Comparison of ENCODE assay signal across 1 cellular context in the genomic region with DNA sequence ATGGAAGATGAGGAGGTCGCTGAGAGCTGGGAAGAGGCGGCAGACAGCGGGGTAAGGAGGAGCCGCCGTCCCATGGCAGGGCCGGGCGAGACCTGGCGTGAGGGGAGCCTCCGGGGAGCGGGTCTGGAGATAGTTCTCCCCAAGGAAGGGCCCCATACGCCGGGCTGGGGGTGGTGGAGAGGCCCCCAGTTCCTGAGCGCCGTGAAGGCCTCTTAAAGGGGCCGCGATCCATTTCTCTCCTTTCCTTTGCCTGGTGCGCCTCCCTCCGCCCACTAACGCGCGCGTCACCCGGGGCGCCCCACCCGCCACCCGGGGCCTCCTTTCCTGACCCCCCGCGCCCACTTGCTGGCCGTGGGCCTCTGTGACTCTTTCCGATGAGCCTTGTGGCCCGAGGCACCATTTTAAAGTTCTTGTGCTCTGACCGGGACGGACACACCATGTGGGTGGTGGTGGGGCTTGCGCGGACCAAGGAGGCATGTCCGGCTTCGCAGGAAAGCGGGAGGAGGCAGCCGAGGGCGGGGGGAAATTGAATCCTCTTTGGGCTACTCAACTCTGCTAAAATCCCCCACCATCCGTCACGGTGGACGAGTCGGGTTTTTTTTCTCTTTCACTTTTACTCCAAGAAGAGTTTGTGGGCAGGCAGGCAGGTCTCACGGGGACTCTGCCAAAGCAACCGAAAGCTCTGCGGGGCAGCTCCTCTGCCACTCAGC.
TF ChIP-seq lines count a peak whose summit lies in the region.

No MANE protein-coding gene starts in this region.

TF ChIP-seq in HepG2, 621 proteins besides CTCF, POLR2A, EP300 and RAD21 (continued from another document and continues in another):
- TF ChIP-seq ZNF12 (CRISPR knock-in tag; IDR thresholded peaks at IDR 0.05) (peak; percentile 61; the same call in 1 of the 2 replicates), ZIK1 (CRISPR knock-in tag; IDR thresholded peaks at IDR 0.05; ENCODE audit: borderline replicate concordance, low read depth) (no peak), TEAD2 (CRISPR knock-in tag; IDR thresholded peaks at IDR 0.05) (peak; percentile 56; the same call in 1 of the 2 replicates), ZNF383 (CRISPR knock-in tag; IDR thresholded peaks at IDR 0.05; ENCODE audit: borderline replicate concordance) (no peak), ZNF567 (CRISPR knock-in tag; IDR thresholded peaks at IDR 0.05; ENCODE audit: borderline replicate concordance) (no peak), SMYD3 (CRISPR knock-in tag; IDR thresholded peaks at IDR 0.05) (no peak), NKX3-1 (CRISPR knock-in tag; IDR thresholded peaks at IDR 0.05) (peak; percentile 94), MAFF (IDR thresholded peaks at IDR 0.05; ENCODE audit: low read depth, low read length) (no peak), ZSCAN9 (CRISPR knock-in tag; IDR thresholded peaks at IDR 0.05; ENCODE audit: borderline replicate concordance) (peak; percentile 80), RARG (CRISPR knock-in tag; IDR thresholded peaks at IDR 0.05; ENCODE audit: low read depth) (no peak), SAP130 (CRISPR knock-in tag; IDR thresholded peaks at IDR 0.05; ENCODE audit: low read depth) (peak; percentile 66; the same call in 1 of the 2 replicates), ASH2L (IDR thresholded peaks at IDR 0.05; ENCODE audit: insufficient read length, low read depth, low read length) (peak; percentile 84), HCFC1 (IDR thresholded peaks at IDR 0.05; ENCODE audit: low read depth, low read length) (no peak), ZC3H13 (CRISPR knock-in tag; IDR thresholded peaks at IDR 0.05) (0 out of 2 replicates have a peak, but pooled peaks have one; percentile 25), SMAD3 (CRISPR knock-in tag; IDR thresholded peaks at IDR 0.05) (no peak), ZNF749 (CRISPR knock-in tag; IDR thresholded peaks at IDR 0.05; ENCODE audit: borderline replicate concordance) (no peak), ZKSCAN5 (CRISPR knock-in tag; IDR thresholded peaks at IDR 0.05) (no peak), U2AF2 (IDR thresholded peaks at IDR 0.05; ENCODE audit: low read depth, low read length) (no peak), ZBTB7A (CRISPR knock-in tag; IDR thresholded peaks at IDR 0.05) (no peak), NFIB (CRISPR knock-in tag; IDR thresholded peaks at IDR 0.05; ENCODE audit: borderline replicate concordance) (no peak), SMAD1 (CRISPR knock-in tag; IDR thresholded peaks at IDR 0.05; ENCODE audit: borderline replicate concordance, low read depth) (no peak; the same call in 1 of the 2 replicates), TARDBP (CRISPR knock-in tag; IDR thresholded peaks at IDR 0.05) (no peak), EED (CRISPR knock-in tag; IDR thresholded peaks at IDR 0.05) (peak; percentile 26; the same call in 1 of the 2 replicates), ZNF7 (CRISPR knock-in tag; IDR thresholded peaks at IDR 0.05) (no peak), SATB2 (CRISPR knock-in tag; IDR thresholded peaks at IDR 0.05) (peak; percentile 92; the same call in 1 of the 2 replicates), ZNF335 (CRISPR knock-in tag; IDR thresholded peaks at IDR 0.05) (peak; percentile 65; the same call in 1 of the 2 replicates)
- TF ChIP-seq, protein P1, sequence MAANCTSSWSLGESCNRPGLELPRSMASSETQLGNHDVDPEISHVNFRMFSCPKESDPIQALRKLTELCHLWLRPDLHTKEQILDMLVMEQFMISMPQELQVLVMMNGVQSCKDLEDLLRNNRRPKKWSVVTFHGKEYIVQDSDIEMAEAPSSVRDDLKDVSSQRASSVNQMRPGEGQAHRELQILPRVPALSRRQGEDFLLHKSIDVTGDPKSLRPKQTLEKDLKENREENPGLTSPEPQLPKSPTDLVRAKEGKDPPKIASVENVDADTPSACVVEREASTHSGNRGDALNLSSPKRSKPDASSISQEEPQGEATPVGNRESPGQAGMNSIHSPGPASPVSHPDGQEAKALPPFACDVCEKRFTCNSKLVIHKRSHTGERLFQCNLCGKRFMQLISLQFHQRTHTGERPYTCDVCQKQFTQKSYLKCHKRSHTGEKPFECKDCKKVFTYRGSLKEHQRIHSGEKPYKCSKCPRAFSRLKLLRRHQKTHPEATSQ (CRISPR knock-in tag; IDR thresholded peaks at IDR 0.05; ENCODE audit: borderline replicate concordance) = no peak
- TF ChIP-seq, protein P2, sequence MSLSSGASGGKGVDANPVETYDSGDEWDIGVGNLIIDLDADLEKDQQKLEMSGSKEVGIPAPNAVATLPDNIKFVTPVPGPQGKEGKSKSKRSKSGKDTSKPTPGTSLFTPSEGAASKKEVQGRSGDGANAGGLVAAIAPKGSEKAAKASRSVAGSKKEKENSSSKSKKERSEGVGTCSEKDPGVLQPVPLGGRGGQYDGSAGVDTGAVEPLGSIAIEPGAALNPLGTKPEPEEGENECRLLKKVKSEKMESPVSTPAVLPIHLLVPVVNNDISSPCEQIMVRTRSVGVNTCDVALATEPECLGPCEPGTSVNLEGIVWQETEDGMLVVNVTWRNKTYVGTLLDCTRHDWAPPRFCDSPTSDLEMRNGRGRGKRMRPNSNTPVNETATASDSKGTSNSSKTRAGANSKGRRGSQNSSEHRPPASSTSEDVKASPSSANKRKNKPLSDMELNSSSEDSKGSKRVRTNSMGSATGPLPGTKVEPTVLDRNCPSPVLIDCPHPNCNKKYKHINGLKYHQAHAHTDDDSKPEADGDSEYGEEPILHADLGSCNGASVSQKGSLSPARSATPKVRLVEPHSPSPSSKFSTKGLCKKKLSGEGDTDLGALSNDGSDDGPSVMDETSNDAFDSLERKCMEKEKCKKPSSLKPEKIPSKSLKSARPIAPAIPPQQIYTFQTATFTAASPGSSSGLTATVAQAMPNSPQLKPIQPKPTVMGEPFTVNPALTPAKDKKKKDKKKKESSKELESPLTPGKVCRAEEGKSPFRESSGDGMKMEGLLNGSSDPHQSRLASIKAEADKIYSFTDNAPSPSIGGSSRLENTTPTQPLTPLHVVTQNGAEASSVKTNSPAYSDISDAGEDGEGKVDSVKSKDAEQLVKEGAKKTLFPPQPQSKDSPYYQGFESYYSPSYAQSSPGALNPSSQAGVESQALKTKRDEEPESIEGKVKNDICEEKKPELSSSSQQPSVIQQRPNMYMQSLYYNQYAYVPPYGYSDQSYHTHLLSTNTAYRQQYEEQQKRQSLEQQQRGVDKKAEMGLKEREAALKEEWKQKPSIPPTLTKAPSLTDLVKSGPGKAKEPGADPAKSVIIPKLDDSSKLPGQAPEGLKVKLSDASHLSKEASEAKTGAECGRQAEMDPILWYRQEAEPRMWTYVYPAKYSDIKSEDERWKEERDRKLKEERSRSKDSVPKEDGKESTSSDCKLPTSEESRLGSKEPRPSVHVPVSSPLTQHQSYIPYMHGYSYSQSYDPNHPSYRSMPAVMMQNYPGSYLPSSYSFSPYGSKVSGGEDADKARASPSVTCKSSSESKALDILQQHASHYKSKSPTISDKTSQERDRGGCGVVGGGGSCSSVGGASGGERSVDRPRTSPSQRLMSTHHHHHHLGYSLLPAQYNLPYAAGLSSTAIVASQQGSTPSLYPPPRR (CRISPR knock-in tag; IDR thresholded peaks at IDR 0.05; ENCODE audit: borderline replicate concordance) = no peak
- TF ChIP-seq, protein P3, sequence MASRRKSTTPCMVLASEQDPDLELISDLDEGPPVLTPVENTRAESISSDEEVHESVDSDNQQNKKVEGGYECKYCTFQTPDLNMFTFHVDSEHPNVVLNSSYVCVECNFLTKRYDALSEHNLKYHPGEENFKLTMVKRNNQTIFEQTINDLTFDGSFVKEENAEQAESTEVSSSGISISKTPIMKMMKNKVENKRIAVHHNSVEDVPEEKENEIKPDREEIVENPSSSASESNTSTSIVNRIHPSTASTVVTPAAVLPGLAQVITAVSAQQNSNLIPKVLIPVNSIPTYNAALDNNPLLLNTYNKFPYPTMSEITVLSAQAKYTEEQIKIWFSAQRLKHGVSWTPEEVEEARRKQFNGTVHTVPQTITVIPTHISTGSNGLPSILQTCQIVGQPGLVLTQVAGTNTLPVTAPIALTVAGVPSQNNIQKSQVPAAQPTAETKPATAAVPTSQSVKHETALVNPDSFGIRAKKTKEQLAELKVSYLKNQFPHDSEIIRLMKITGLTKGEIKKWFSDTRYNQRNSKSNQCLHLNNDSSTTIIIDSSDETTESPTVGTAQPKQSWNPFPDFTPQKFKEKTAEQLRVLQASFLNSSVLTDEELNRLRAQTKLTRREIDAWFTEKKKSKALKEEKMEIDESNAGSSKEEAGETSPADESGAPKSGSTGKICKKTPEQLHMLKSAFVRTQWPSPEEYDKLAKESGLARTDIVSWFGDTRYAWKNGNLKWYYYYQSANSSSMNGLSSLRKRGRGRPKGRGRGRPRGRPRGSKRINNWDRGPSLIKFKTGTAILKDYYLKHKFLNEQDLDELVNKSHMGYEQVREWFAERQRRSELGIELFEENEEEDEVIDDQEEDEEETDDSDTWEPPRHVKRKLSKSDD (CRISPR knock-in tag; IDR thresholded peaks at IDR 0.05; ENCODE audit: low read depth) = no peak
- TF ChIP-seq, protein P4, sequence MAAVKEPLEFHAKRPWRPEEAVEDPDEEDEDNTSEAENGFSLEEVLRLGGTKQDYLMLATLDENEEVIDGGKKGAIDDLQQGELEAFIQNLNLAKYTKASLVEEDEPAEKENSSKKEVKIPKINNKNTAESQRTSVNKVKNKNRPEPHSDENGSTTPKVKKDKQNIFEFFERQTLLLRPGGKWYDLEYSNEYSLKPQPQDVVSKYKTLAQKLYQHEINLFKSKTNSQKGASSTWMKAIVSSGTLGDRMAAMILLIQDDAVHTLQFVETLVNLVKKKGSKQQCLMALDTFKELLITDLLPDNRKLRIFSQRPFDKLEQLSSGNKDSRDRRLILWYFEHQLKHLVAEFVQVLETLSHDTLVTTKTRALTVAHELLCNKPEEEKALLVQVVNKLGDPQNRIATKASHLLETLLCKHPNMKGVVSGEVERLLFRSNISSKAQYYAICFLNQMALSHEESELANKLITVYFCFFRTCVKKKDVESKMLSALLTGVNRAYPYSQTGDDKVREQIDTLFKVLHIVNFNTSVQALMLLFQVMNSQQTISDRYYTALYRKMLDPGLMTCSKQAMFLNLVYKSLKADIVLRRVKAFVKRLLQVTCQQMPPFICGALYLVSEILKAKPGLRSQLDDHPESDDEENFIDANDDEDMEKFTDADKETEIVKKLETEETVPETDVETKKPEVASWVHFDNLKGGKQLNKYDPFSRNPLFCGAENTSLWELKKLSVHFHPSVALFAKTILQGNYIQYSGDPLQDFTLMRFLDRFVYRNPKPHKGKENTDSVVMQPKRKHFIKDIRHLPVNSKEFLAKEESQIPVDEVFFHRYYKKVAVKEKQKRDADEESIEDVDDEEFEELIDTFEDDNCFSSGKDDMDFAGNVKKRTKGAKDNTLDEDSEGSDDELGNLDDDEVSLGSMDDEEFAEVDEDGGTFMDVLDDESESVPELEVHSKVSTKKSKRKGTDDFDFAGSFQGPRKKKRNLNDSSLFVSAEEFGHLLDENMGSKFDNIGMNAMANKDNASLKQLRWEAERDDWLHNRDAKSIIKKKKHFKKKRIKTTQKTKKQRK (IDR thresholded peaks at IDR 0.05; ENCODE audit: low read length) = no peak
- TF ChIP-seq, protein P5, sequence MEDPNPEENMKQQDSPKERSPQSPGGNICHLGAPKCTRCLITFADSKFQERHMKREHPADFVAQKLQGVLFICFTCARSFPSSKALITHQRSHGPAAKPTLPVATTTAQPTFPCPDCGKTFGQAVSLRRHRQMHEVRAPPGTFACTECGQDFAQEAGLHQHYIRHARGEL (CRISPR knock-in tag; IDR thresholded peaks at IDR 0.05) = no peak
- TF ChIP-seq, protein P6, sequence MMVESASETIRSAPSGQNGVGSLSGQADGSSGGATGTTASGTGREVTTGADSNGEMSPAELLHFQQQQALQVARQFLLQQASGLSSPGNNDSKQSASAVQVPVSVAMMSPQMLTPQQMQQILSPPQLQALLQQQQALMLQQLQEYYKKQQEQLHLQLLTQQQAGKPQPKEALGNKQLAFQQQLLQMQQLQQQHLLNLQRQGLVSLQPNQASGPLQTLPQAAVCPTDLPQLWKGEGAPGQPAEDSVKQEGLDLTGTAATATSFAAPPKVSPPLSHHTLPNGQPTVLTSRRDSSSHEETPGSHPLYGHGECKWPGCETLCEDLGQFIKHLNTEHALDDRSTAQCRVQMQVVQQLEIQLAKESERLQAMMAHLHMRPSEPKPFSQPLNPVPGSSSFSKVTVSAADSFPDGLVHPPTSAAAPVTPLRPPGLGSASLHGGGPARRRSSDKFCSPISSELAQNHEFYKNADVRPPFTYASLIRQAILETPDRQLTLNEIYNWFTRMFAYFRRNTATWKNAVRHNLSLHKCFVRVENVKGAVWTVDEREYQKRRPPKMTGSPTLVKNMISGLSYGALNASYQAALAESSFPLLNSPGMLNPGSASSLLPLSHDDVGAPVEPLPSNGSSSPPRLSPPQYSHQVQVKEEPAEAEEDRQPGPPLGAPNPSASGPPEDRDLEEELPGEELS (CRISPR knock-in tag; IDR thresholded peaks at IDR 0.05) = peak; percentile 51; the same call in 1 of the 2 replicates
- TF ChIP-seq, protein P7, sequence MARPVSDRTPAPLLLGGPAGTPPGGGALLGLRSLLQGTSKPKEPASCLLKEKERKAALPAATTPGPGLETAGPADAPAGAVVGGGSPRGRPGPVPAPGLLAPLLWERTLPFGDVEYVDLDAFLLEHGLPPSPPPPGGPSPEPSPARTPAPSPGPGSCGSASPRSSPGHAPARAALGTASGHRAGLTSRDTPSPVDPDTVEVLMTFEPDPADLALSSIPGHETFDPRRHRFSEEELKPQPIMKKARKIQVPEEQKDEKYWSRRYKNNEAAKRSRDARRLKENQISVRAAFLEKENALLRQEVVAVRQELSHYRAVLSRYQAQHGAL (CRISPR knock-in tag; IDR thresholded peaks at IDR 0.05; ENCODE audit: not compliant biosample characterization) = no peak
- TF ChIP-seq, protein P8, sequence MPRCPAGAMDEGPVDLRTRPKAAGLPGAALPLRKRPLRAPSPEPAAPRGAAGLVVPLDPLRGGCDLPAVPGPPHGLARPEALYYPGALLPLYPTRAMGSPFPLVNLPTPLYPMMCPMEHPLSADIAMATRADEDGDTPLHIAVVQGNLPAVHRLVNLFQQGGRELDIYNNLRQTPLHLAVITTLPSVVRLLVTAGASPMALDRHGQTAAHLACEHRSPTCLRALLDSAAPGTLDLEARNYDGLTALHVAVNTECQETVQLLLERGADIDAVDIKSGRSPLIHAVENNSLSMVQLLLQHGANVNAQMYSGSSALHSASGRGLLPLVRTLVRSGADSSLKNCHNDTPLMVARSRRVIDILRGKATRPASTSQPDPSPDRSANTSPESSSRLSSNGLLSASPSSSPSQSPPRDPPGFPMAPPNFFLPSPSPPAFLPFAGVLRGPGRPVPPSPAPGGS (CRISPR knock-in tag; IDR thresholded peaks at IDR 0.05) = no peak
